24 cellular contexts compared by ENCODE assay signal in the genomic region with DNA sequence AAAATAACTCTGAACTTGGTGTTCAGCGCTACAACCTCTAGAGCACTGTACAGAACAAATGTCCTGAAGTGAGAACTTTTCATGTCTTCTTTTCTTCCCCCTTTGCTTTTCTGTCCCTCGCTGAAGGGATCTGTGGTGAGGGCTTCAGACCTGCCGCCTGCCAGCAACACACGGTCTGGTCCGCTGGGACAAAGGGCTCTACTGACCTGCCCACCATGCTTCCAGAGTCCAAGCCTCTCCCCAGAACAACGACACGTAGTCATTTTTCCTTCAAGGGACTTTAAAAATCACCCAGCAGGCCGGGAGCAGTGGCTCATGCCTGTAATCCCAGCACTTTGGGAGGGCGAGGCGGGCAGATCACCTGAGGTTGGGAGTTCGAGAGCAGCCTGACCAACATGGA.
DNase-seq lines count a peak whose midpoint lies in the region; ATAC-seq and TF ChIP-seq lines count a peak whose summit lies in the region.
"Had no signal": no experiment of that assay in that cellular context is flagged by ENCODE, and none has a peak within 500 bp of the region (broad histone marks: within the 10 kb centered on the region; RNA-seq: fewer than 3 reads in every experiment).

No MANE protein-coding gene starts in this region.

- peak overlapping the region; percentile 95 for H3K27ac Mint-ChIP-seq in osteocyte (ENCODE audit: unreplicated experiment)
- H3K27ac Mint-ChIP-seq: activated B cell treated with CpG ODN at 0.5 μM for 24 hours; activated CD8-positive, alpha-beta T cell treated with anti-CD3 and anti-CD28 coated beads for 36 hours; activated naive CD4-positive, alpha-beta T cell treated with anti-CD3 and anti-CD28 coated beads for 36 hours; dendritic cell treated with granulocyte-macrophage colony-stimulating factor and Interleukin-4, amounts not matched to agents 40 ng/mL and 50 ng/mL, for 4 days had no signal

- no peak for ATAC-seq in sciatic nerve
- ATAC-seq: activated CD8-positive, alpha-beta T cell treated with anti-CD3 and anti-CD28 coated beads for 36 hours; pancreas had no signal

- H3K9ac ChIP-seq in ES-I3 (ENCODE audit: low read depth, low read length): peak overlapping the region; percentile 20; the same call in 1 of the 2 replicates
- H3K9ac ChIP-seq in fibroblast of lung (ENCODE audit: insufficient read depth, low read length): no peak overlapping the region

- H3K36me3 ChIP-seq in ES-I3 (ENCODE audit: insufficient read depth, low read length) (no peaks in the 10 kb centered on the region), fibroblast of lung (ENCODE audit: control insufficient read depth, insufficient read depth, low read length) (no peaks in the 10 kb centered on the region)
- H3K36me3 ChIP-seq: pancreas, suprapubic skin had no signal

- no peaks in the 10 kb centered on the region for H3K27me3 Mint-ChIP-seq in osteocyte (ENCODE audit: unreplicated experiment)
- H3K27me3 Mint-ChIP-seq: activated B cell treated with CpG ODN at 0.5 μM for 24 hours; dendritic cell treated with granulocyte-macrophage colony-stimulating factor and Interleukin-4, amounts not matched to agents 40 ng/mL and 50 ng/mL, for 4 days had no signal

- no peaks in the 10 kb centered on the region for H3K9me3 ChIP-seq in ES-I3 (ENCODE audit: control insufficient read depth, insufficient read depth, low read length)
- H3K9me3 ChIP-seq in fibroblast of lung (ENCODE audit: control insufficient read depth, insufficient read depth, low read depth, low read length): no peaks in the 10 kb centered on the region
- H3K9me3 ChIP-seq: pancreas, suprapubic skin had no signal

- H3K79me2 ChIP-seq in fibroblast of lung (ENCODE audit: control insufficient read depth, insufficient read depth, low read length): no peaks in the 10 kb centered on the region

- TF ChIP-seq CTCF in WI38 (IDR thresholded peaks at IDR 0.05; ENCODE audit: low read depth, low read length) (no peak), fibroblast of lung (conservative IDR thresholded peaks at IDR 0.05 in 1 of 2, IDR thresholded peaks at IDR 0.05 in 1 of 2; ENCODE audit: low read depth in 1 of 2, low read length in 2 of 2) (no peak), osteocyte (IDR thresholded peaks at IDR 0.05) (no peak)

- H3K4me1 ChIP-seq in ES-I3 (ENCODE audit: insufficient read depth, low read length): no peaks in the 10 kb centered on the region
- peaks cover 3% of the 10 kb centered on the region for H3K4me1 ChIP-seq in fibroblast of lung (ENCODE audit: control insufficient read depth, extremely low read depth, insufficient read depth, low read length)
- H3K4me1 ChIP-seq: pancreas, suprapubic skin had no signal

- H2AFZ ChIP-seq in fibroblast of lung (ENCODE audit: low read length): no peak overlapping the region

- no peaks in the 10 kb centered on the region for H3K9me3 Mint-ChIP-seq in osteocyte (ENCODE audit: unreplicated experiment)
- H3K9me3 Mint-ChIP-seq: activated B cell treated with CpG ODN at 0.5 μM for 24 hours; activated CD8-positive, alpha-beta T cell treated with anti-CD3 and anti-CD28 coated beads for 36 hours; activated naive CD4-positive, alpha-beta T cell treated with anti-CD3 and anti-CD28 coated beads for 36 hours; dendritic cell treated with granulocyte-macrophage colony-stimulating factor and Interleukin-4, amounts not matched to agents 40 ng/mL and 50 ng/mL, for 4 days; H9 had no signal

- peaks cover 72% of the 10 kb centered on the region for H3K4me1 Mint-ChIP-seq in osteocyte (ENCODE audit: unreplicated experiment)
- H3K4me1 Mint-ChIP-seq: activated B cell treated with CpG ODN at 0.5 μM for 24 hours had no signal

- no peak for DNase-seq in fibroblast of lung (ENCODE audit: low read depth in 2 of 2)
- DNase-seq in osteocyte (ENCODE audit: extremely low spot score, unreplicated experiment): no peak
- no peak for DNase-seq in SK-N-DZ (ENCODE audit: low spot score)
- DNase-seq in posterior vena cava (ENCODE audit: low spot score): no peak
- DNase-seq in NCI-H748 treated with DMSO at 0.1 percent for 48 hours (lab: John Stamatoyannopoulos, UW): no peak
- no peak for DNase-seq in sciatic nerve (ENCODE audit: low spot score)
- DNase-seq: ACHN; activated B cell treated with CpG ODN at 0.5 μM for 24 hours; activated CD8-positive, alpha-beta T cell treated with anti-CD3 and anti-CD28 coated beads for 36 hours; activated naive CD4-positive, alpha-beta T cell treated with anti-CD3 and anti-CD28 coated beads for 36 hours; activated T-cell treated with anti-CD3 and anti-CD28 coated beads, Interleukin-2, amount 50 U/mL, for 1 hour; anterior cingulate cortex; DMS 273 treated with DMSO at 0.1 percent for 48 hours; GDM1; left cardiac atrium; MM.1S; NCI-H774; pancreas; T-helper 2 cell had no signal

- H3K27ac ChIP-seq in fibroblast of lung (ENCODE audit: insufficient read depth, low read length): no peak overlapping the region
- H3K27ac ChIP-seq: pancreas, suprapubic skin had no signal

- no peaks in the 10 kb centered on the region for H4K20me1 ChIP-seq in fibroblast of lung (ENCODE audit: control insufficient read depth, extremely low read depth, insufficient read depth, low read length)

- peak overlapping the region; percentile 7; the same call in 1 of the 2 replicates for H3K4me3 ChIP-seq in WI38 (ENCODE audit: low read depth, low read length)
- H3K4me3 ChIP-seq in fibroblast of lung (replicated peaks in 1 of 4; ENCODE audit: control extremely low read depth in 1 of 4, insufficient read depth in 1 of 4, low read depth in 3 of 4, low read length in 4 of 4): no peak overlapping the region
- H3K4me3 ChIP-seq: pancreas had no signal

- no peaks in the 10 kb centered on the region for H3K36me3 Mint-ChIP-seq in osteocyte (ENCODE audit: unreplicated experiment)

- peak overlapping the region; percentile 68 for H3K4me2 ChIP-seq in fibroblast of lung (ENCODE audit: extremely low read depth, insufficient read depth, low read length)

- intact Hi-C loops in posterior vena cava (cut with DNase I): no loop called here
- intact Hi-C loops in sciatic nerve (cut with DNase I): no loop called here

- no peaks in the 10 kb centered on the region for H3K27me3 ChIP-seq in fibroblast of lung (ENCODE audit: control insufficient read depth, insufficient read depth, low read length)
- H3K27me3 ChIP-seq: pancreas, suprapubic skin had no signal

- peak overlapping the region; percentile 74 for H3K4me3 Mint-ChIP-seq in osteocyte (ENCODE audit: unreplicated experiment)
- H3K4me3 Mint-ChIP-seq: activated B cell treated with CpG ODN at 0.5 μM for 24 hours; activated CD8-positive, alpha-beta T cell treated with anti-CD3 and anti-CD28 coated beads for 36 hours; activated naive CD4-positive, alpha-beta T cell treated with anti-CD3 and anti-CD28 coated beads for 36 hours; dendritic cell treated with granulocyte-macrophage colony-stimulating factor and Interleukin-4, amounts not matched to agents 40 ng/mL and 50 ng/mL, for 4 days; H9 had no signal
